Comparison of ENCODE assay signal across 14 cellular contexts in the genomic region with DNA sequence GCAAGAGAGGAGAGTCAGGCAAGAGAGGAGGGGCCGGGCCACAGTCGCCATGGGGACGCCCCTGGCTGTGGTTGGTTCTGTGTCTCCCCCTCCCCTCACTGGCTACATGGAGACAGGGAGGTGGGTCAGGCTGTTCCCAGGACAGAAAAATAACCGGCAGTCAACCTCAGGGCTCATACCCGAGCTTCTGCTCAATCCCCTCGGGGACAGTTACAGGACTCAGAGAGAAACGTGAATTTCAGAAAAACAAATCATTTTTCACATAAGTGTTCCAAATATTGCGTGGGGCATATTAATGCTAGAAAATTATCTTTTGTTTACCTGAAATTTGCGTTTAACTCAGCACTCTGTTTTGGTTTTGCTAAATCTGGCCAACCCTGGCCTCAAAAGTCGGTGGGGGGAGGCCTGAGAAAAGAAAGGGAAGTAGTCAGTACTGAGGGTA. TPM values are rescaled to one million over a fixed set of nuclear protein-coding genes. Genes with fewer than 3 reads are reported as not detected.
DNase-seq lines count a peak whose midpoint lies in the region; ATAC-seq, FAIRE-seq and TF ChIP-seq lines count a peak whose summit lies in the region.
"Had no signal": no experiment of that assay in that cellular context is flagged by ENCODE, and none has a peak within 500 bp of the region (broad histone marks: within the 10 kb centered on the region; RNA-seq: fewer than 3 reads in every experiment).

No MANE protein-coding gene starts in this region.

- no peaks in the 10 kb centered on the region for H3K4me1 Mint-ChIP-seq in CD8-positive, alpha-beta memory T cell

- H3K79me2 ChIP-seq in HepG2 (ENCODE audit: insufficient read depth, low read length) (peaks cover 15% of the 10 kb centered on the region), mammary epithelial cell (ENCODE audit: insufficient read depth, low read length) (peaks cover 39% of the 10 kb centered on the region)

- no peak overlapping the region for H3K27ac ChIP-seq in HepG2 (ENCODE audit: extremely low read length, insufficient read depth, low read length)
- no peak overlapping the region for H3K27ac ChIP-seq in right lobe of liver
- H3K27ac ChIP-seq in mammary epithelial cell (ENCODE audit: insufficient read depth, low read depth, low read length): no peak overlapping the region
- H3K27ac ChIP-seq in CD8-positive, alpha-beta memory T cell (ENCODE audit: low read depth, low read length): no peak overlapping the region

- TF ChIP-seq EP300 in HepG2 (IDR thresholded peaks at IDR 0.05; ENCODE audit: low read depth in 2 of 2, low read length in 2 of 2) (no peak), HepG2 (CRISPR knock-in tag; IDR thresholded peaks at IDR 0.05; ENCODE audit: borderline replicate concordance) (no peak)

- H3K4me3 ChIP-seq in HepG2 (replicated peaks in 1 of 3; ENCODE audit: insufficient read depth in 1 of 3, low read depth in 2 of 3, low read length in 3 of 3): no peak overlapping the region
- no peak overlapping the region for H3K4me3 ChIP-seq in right lobe of liver
- H3K4me3 ChIP-seq in mammary epithelial cell (replicated peaks in 1 of 3; ENCODE audit: insufficient read depth in 1 of 3, low read depth in 2 of 3, low read length in 3 of 3): no peak overlapping the region
- H3K4me3 ChIP-seq in CD8-positive, alpha-beta memory T cell (ENCODE audit: low read length): no peak overlapping the region
- H3K4me3 ChIP-seq: lung, MG63 had no signal

- no peak for TF ChIP-seq POLR2A in HepG2 (IDR thresholded peaks at IDR 0.05; ENCODE audit: insufficient read depth in 1 of 2, low read depth in 2 of 2, low read length in 2 of 2)
- TF ChIP-seq POLR2A in right lobe of liver (IDR thresholded peaks at IDR 0.05): no peak

- H3K9ac ChIP-seq in HepG2 (ENCODE audit: insufficient read depth, low read depth, low read length): no peak overlapping the region
- no peak overlapping the region for H3K9ac ChIP-seq in mammary epithelial cell (ENCODE audit: insufficient read depth, low read length)

- DNase-seq in HepG2 (ENCODE audit: low spot score): no peak
- no peak for DNase-seq in right lobe of liver
- no peak for DNase-seq in mammary epithelial cell
- DNase-seq in midbrain (lab: John Stamatoyannopoulos, UW): peak; percentile 43
- no peak for DNase-seq in T1000 (lab: John Stamatoyannopoulos, UW)
- DNase-seq in CD8-positive, alpha-beta memory T cell: no peak
- DNase-seq in stimulated activated CD4-positive, alpha-beta T cell treated with anti-CD3 and anti-CD28 coated beads, Interleukin-4, amount 100 ng/mL, for 24 hours: no peak
- DNase-seq: activated T-cell treated with anti-CD3 and anti-CD28 coated beads, Interleukin-2, amount 50 U/mL, for 1 hour; GDM1; HCEC 1CT; MG63 had no signal

- H3K36me3 ChIP-seq in HepG2 (replicated peaks in 1 of 2; ENCODE audit: control insufficient read depth in 1 of 2, insufficient read depth in 2 of 2, low read length in 2 of 2) (peaks cover 23 to 36% of the 10 kb centered on the region in 2 experiments), right lobe of liver (peaks cover 0 to 28% (median 12%) of the 10 kb centered on the region in 4 donors), mammary epithelial cell (ENCODE audit: insufficient read depth, low read length) (peaks cover 8% of the 10 kb centered on the region)
- H3K36me3 ChIP-seq in CD8-positive, alpha-beta memory T cell (ENCODE audit: insufficient read depth, low read length): no peaks in the 10 kb centered on the region

- no peak overlapping the region for H3K4me2 ChIP-seq in HepG2 (ENCODE audit: low read depth, low read length)
- H3K4me2 ChIP-seq in mammary epithelial cell (ENCODE audit: insufficient read depth, low read depth, low read length): no peak overlapping the region

- intact Hi-C loops in HepG2 (cut with micrococcal nuclease; ENCODE audit: unreplicated experiment) (no loop called here), right lobe of liver (cut with DNase I) (no loop called here), mammary epithelial cell (cut with micrococcal nuclease) (no loop called here)

- H2AFZ ChIP-seq in HepG2 (ENCODE audit: low read length) (no peak overlapping the region), mammary epithelial cell (ENCODE audit: low read depth, low read length) (no peak overlapping the region)

- in situ Hi-C loops in HepG2 (cut with HindIII; ENCODE audit: extremely low pct_ligation_motif_present, low pct_unique_long_range_greater_than_20kb) (loop anchor here (25.0 kb wide), 1 partner anchor 1153 kb away; a partner anchor contains a TSS), mammary epithelial cell (cut with MboI; ENCODE audit: low sequenced_read_pairs in 2 of 2) (no loop called here)

- TF ChIP-seq CTCF in HepG2 (CRISPR knock-in tag; IDR thresholded peaks at IDR 0.05) (no peak), right lobe of liver (IDR thresholded peaks at IDR 0.05) (no peak), mammary epithelial cell (conservative IDR thresholded peaks at IDR 0.05 in 1 of 2, IDR thresholded peaks at IDR 0.05 in 1 of 2; ENCODE audit: extremely low read depth in 1 of 2, insufficient read depth in 1 of 2, low read depth in 1 of 2, low read length in 2 of 2) (no peak)

- CTCF ChIA-PET in HepG2 (lab: Yijun Ruan, JAX; ENCODE audit: low intra/inter-chr PET ratio, low total read pairs): no interaction called here
- CTCF ChIA-PET in mammary epithelial cell (lab: Charles Lee; ENCODE audit: low non-redundant PET): no interaction called here
- CTCF ChIA-PET in CD8-positive, alpha-beta memory T cell (lab: Charles Lee): no interaction called here

- H3K27ac Mint-ChIP-seq in CD8-positive, alpha-beta memory T cell: peak overlapping the region in 1 of 8 donors; percentile 47

- BruUV-seq in HepG2 (replicated peaks; lab: Mats Ljungman, UMichigan) (TSS peak; percentile 53), mammary epithelial cell (replicated peaks; lab: Mats Ljungman, UMichigan) (TSS peak; percentile 53)

- no peaks in the 10 kb centered on the region for H3K36me3 Mint-ChIP-seq in CD8-positive, alpha-beta memory T cell

- H4K20me1 ChIP-seq in HepG2 (ENCODE audit: insufficient read depth, low read length): peaks cover 10% of the 10 kb centered on the region; the same call in 1 of the 2 replicates
- H4K20me1 ChIP-seq in mammary epithelial cell (ENCODE audit: insufficient read depth, low read length): no peaks in the 10 kb centered on the region

- POLR2A ChIA-PET in HepG2 (lab: Yijun Ruan, JAX): interaction anchor here (1.2 to 1.8 kb wide), 2 partner anchors 22 to 25 kb away, joined by 3 to 10 read pairs; a partner anchor contains a TSS
- POLR2A ChIA-PET in CD8-positive, alpha-beta memory T cell (lab: Charles Lee): no interaction called here

- no peak for TF ChIP-seq RAD21 in HepG2 (CRISPR knock-in tag; IDR thresholded peaks at IDR 0.05)

- no peak overlapping the region for H3K4me3 Mint-ChIP-seq in CD8-positive, alpha-beta memory T cell

- H3K27me3 Mint-ChIP-seq in CD8-positive, alpha-beta memory T cell: no peaks in the 10 kb centered on the region

- no peaks in the 10 kb centered on the region for H3K9me3 Mint-ChIP-seq in CD8-positive, alpha-beta memory T cell

- H3K9me3 ChIP-seq in HepG2 (ENCODE audit: low read length) (no peaks in the 10 kb centered on the region), right lobe of liver (no peaks in the 10 kb centered on the region), mammary epithelial cell (replicated peaks; ENCODE audit: insufficient read depth, low read length) (no peaks in the 10 kb centered on the region)
- no peaks in the 10 kb centered on the region for H3K9me3 ChIP-seq in CD8-positive, alpha-beta memory T cell (ENCODE audit: low read length)
- H3K9me3 ChIP-seq: MG63 had no signal

- no peaks in the 10 kb centered on the region for H3K27me3 ChIP-seq in HepG2 (ENCODE audit: control insufficient read depth in 1 of 2, insufficient read depth in 2 of 2, low read length in 2 of 2)
- no peaks in the 10 kb centered on the region for H3K27me3 ChIP-seq in right lobe of liver
- no peaks in the 10 kb centered on the region for H3K27me3 ChIP-seq in mammary epithelial cell (ENCODE audit: insufficient read depth, low read length)
- H3K27me3 ChIP-seq in CD8-positive, alpha-beta memory T cell (ENCODE audit: insufficient read depth, low read length, poor library complexity, severe bottlenecking): no peaks in the 10 kb centered on the region
- H3K27me3 ChIP-seq: MG63 had no signal

- FAIRE-seq in HepG2 (lab: Jason Lieb, UNC): no peak
- FAIRE-seq: astrocyte had no signal

- H3K4me1 ChIP-seq in HepG2 (ENCODE audit: insufficient read depth, low read length) (peaks cover 37% of the 10 kb centered on the region), right lobe of liver (peaks cover 0 to 31% (median 16%) of the 10 kb centered on the region in 4 donors), mammary epithelial cell (ENCODE audit: insufficient read depth, low read length) (peaks cover 20% of the 10 kb centered on the region)
- H3K4me1 ChIP-seq in CD8-positive, alpha-beta memory T cell (ENCODE audit: insufficient read depth, low read length): no peaks in the 10 kb centered on the region

- 92% methylated on average over 10 of the region's 10 CpGs for WGBS in HepG2 (ENCODE audit: low lambda C conversion rate)
- WGBS in right lobe of liver (ENCODE audit: insufficient coverage, low coverage, low lambda C conversion rate, missing lambda C conversion rate): 58% methylated on average over 3 of the region's 10 CpGs
- WGBS in mammary epithelial cell (ENCODE audit: low coverage, missing lambda C conversion rate): 98% methylated on average over 10 of the region's 10 CpGs

- no peak for ATAC-seq in HepG2
- ATAC-seq in right lobe of liver: no peak
- no peak for ATAC-seq in GM19455 (IDR thresholded peaks at IDR 0.05; ENCODE audit: unreplicated experiment)

- dilution Hi-C loops in mammary epithelial cell (cut with HindIII; ENCODE audit: low sequenced_read_pairs): no loop called here

RNA-seq across cellular contexts. Expression of a gene that starts 22.2 kb away (rescaled TPM):
- 0.73 and 0.94 TPM in 2 replicates for total RNA-seq in HepG2 (2016; rRNA removed; fragmentation: Illumina TruSeq; extraction: Trizol)
- total RNA-seq in HepG2 (2016; cell fraction: cytosol; rRNA removed; fragmentation: Illumina TruSeq; extraction: Trizol; ENCODE audit: low read depth): 1.3 and 1.5 TPM in 2 replicates
- 0.76 and 1.1 TPM in 2 replicates for total RNA-seq in HepG2 (2016; cell fraction: insoluble cytoplasmic fraction; rRNA removed; fragmentation: Illumina TruSeq; extraction: Trizol)
- 1.3 and 1.5 TPM in 2 replicates for total RNA-seq in HepG2 (2016; cell fraction: membrane; rRNA removed; fragmentation: Illumina TruSeq; extraction: Trizol)
- 0.99 and 1.5 TPM in 2 replicates for total RNA-seq in HepG2 (2016; cell fraction: nucleus; rRNA removed; fragmentation: Illumina TruSeq; extraction: Trizol)
- polyA plus RNA-seq in HepG2 (2011; rRNA removed): 1.2 and 1.6 TPM in 2 replicates
- polyA plus RNA-seq in HepG2 (2011; cell fraction: cytosol; rRNA removed): 0.32 and 0.70 TPM in 2 replicates
- polyA plus RNA-seq in HepG2 (2011; cell fraction: nucleus; rRNA removed): 0.21 TPM in 1 of 2 replicates, not detected in the other
- polyA plus RNA-seq in HepG2 (2012): 0.25 and 0.48 TPM in 2 replicates
- 0.86 and 1.8 TPM in 2 replicates for polyA plus RNA-seq in HepG2 (2016; cell fraction: cytosol; fragmentation: Illumina TruSeq; extraction: Trizol; ENCODE audit: low read depth)
- 0.60 and 1.3 TPM in 2 replicates for polyA plus RNA-seq in HepG2 (2016; cell fraction: insoluble cytoplasmic fraction; fragmentation: Illumina TruSeq; extraction: Trizol; ENCODE audit: low read depth)
- polyA plus RNA-seq in HepG2 (2016; cell fraction: membrane; fragmentation: Illumina TruSeq; extraction: Trizol; ENCODE audit: low read depth): 1.3 and 1.5 TPM in 2 replicates
- not detected in 2 replicates for polyA plus RNA-seq in HepG2 (2016; cell fraction: nucleus; fragmentation: Illumina TruSeq; extraction: Trizol; ENCODE audit: insufficient read depth, low read depth)
- 0.42 TPM in 1 of 2 replicates, not detected in the other for polyA minus RNA-seq in HepG2 (2011; rRNA and poly(A)+ RNA removed; ENCODE audit: low replicate concordance)
- not detected in 2 replicates for polyA minus RNA-seq in HepG2 (2011; cell fraction: cytosol; rRNA and poly(A)+ RNA removed)
- polyA minus RNA-seq in HepG2 (2011; cell fraction: nucleus; rRNA and poly(A)+ RNA removed): 1.3 TPM in 1 of 2 replicates, not detected in the other
- total RNA-seq in right lobe of liver: not detected
- not detected for total RNA-seq in mammary epithelial cell
- not detected for polyA plus RNA-seq in mammary epithelial cell
- not detected for polyA minus RNA-seq in mammary epithelial cell
- not detected for total RNA-seq in CD8-positive, alpha-beta memory T cell
- not detected for polyA plus RNA-seq in CD8-positive, alpha-beta memory T cell
- total RNA-seq: astrocyte, lung had no signal
- polyA plus RNA-seq: lung had no signal

RNA-seq across cellular contexts. Expression of a gene that starts 27.9 kb away (rescaled TPM):
- total RNA-seq in HepG2 (2016; rRNA removed; fragmentation: Illumina TruSeq; extraction: Trizol) (54.0 and 55.0 TPM in 2 replicates), right lobe of liver (10 to 100 TPM; 27.5 to 34.9 (median 30.9) TPM), mammary epithelial cell (10 to 100 TPM; 21.4 to 25.3 TPM)
- total RNA-seq in HepG2 (2016; cell fraction: cytosol; rRNA removed; fragmentation: Illumina TruSeq; extraction: Trizol; ENCODE audit: low read depth): 13.5 and 14.9 TPM in 2 replicates
- total RNA-seq in HepG2 (2016; cell fraction: insoluble cytoplasmic fraction; rRNA removed; fragmentation: Illumina TruSeq; extraction: Trizol): 45.9 and 55.1 TPM in 2 replicates
- 45.7 and 51.9 TPM in 2 replicates for total RNA-seq in HepG2 (2016; cell fraction: membrane; rRNA removed; fragmentation: Illumina TruSeq; extraction: Trizol)
- total RNA-seq in HepG2 (2016; cell fraction: nucleus; rRNA removed; fragmentation: Illumina TruSeq; extraction: Trizol): 34.9 and 36.1 TPM in 2 replicates
- polyA plus RNA-seq in HepG2 (2011; rRNA removed) (19.0 and 21.7 TPM in 2 replicates), mammary epithelial cell (17.2 TPM)
- polyA plus RNA-seq in HepG2 (2011; cell fraction: cytosol; rRNA removed): 16.2 and 20.1 TPM in 2 replicates
- 18.6 and 24.3 TPM in 2 replicates for polyA plus RNA-seq in HepG2 (2011; cell fraction: nucleus; rRNA removed)
- polyA plus RNA-seq in HepG2 (2012): 18.4 and 22.4 TPM in 2 replicates
- polyA plus RNA-seq in HepG2 (2016; cell fraction: cytosol; fragmentation: Illumina TruSeq; extraction: Trizol; ENCODE audit: low read depth): 11.7 and 14.2 TPM in 2 replicates
- polyA plus RNA-seq in HepG2 (2016; cell fraction: insoluble cytoplasmic fraction; fragmentation: Illumina TruSeq; extraction: Trizol; ENCODE audit: low read depth): 58.7 and 66.8 TPM in 2 replicates
- 37.7 and 41.8 TPM in 2 replicates for polyA plus RNA-seq in HepG2 (2016; cell fraction: membrane; fragmentation: Illumina TruSeq; extraction: Trizol; ENCODE audit: low read depth)
- polyA plus RNA-seq in HepG2 (2016; cell fraction: nucleus; fragmentation: Illumina TruSeq; extraction: Trizol; ENCODE audit: insufficient read depth, low read depth): 41.4 and 43.9 TPM in 2 replicates
- polyA minus RNA-seq in HepG2 (2011; rRNA and poly(A)+ RNA removed; ENCODE audit: low replicate concordance): 68.4 and 91.9 TPM in 2 replicates
- 25.3 and 26.4 TPM in 2 replicates for polyA minus RNA-seq in HepG2 (2011; cell fraction: cytosol; rRNA and poly(A)+ RNA removed)
- polyA minus RNA-seq in HepG2 (2011; cell fraction: nucleus; rRNA and poly(A)+ RNA removed): 32.3 and 36.9 TPM in 2 replicates
- 20.4 TPM for polyA minus RNA-seq in mammary epithelial cell
- total RNA-seq in CD8-positive, alpha-beta memory T cell: under 1 TPM; 0.47 to 0.55 TPM
- 0.29 TPM for polyA plus RNA-seq in CD8-positive, alpha-beta memory T cell

Comparison
In these comparisons a context has a peak if more than half of its experiments do, and no peak if none do; other contexts are left out.
1. RNA of a gene that starts 27.9 kb away (total RNA-seq): 13.5 to 55.1 TPM in HepG2, 27.5 to 34.9 TPM in right lobe of liver and 21.4 to 25.3 TPM in mammary epithelial cell; 0.47 to 0.55 TPM in CD8-positive, alpha-beta memory T cell; every median in the first group is over 4 times any median in the second.